35 cellular contexts compared by ENCODE assay signal in genomic region chr10:128936392-128936791, GRCh38.
"Had no signal": no experiment of that assay in that cellular context is flagged by ENCODE, and none has a peak within 500 bp of the region (broad histone marks: within the 10 kb centered on the region; RNA-seq: fewer than 3 reads in every experiment).

No MANE protein-coding gene starts in this region.

- DNase-seq: Karpas-422, Kasumi-1, MG63, MM.1S, MV-4-11, NCI-H1048, NCI-H1092, NCI-H1092 treated with DMSO at 0.1 percent for 48 hours, NCI-H1105, NCI-H1105 treated with DMSO at 0.1 percent for 48 hours, NCI-H1417, NCI-H1417 treated with DMSO at 0.1 percent for 48 hours, NCI-H1436, NCI-H1436 treated with DMSO at 0.1 percent for 48 hours, NCI-H146, NCI-H1694, NCI-H1694 treated with DMSO at 0.1 percent for 48 hours, NCI-H187, NCI-H187 treated with DMSO at 0.1 percent for 48 hours, NCI-H1930, NCI-H2029, NCI-H2029 treated with DMSO at 0.1 percent for 48 hours, NCI-H2081, NCI-H2081 treated with DMSO at 0.1 percent for 48 hours, NCI-H2107, NCI-H2171, NCI-H2171 treated with DMSO at 0.1 percent for 48 hours, NCI-H2227 treated with DMSO at 0.1 percent for 48 hours, NCI-H226, NCI-H345, NCI-H446, NCI-H446 treated with DMSO at 0.1 percent for 48 hours, NCI-H510A, NCI-H510A treated with DMSO at 0.1 percent for 48 hours, NCI-H524 had no signal

- H3K9me3 ChIP-seq: MG63 had no signal

- H3K4me3 ChIP-seq: MG63 had no signal

- H3K36me3 ChIP-seq: MG63 had no signal

- H3K27me3 ChIP-seq: MG63 had no signal
